ENCODE assay signal across 1 cellular context in genomic region chr2:72255540-72255939, GRCh38.
TF ChIP-seq lines count a peak whose summit lies in the region.

No MANE protein-coding gene starts in this region.

TF ChIP-seq in liver, 16 proteins besides CTCF, POLR2A, EP300 and RAD21 (continued from another document):
- no peak for TF ChIP-seq REST (IDR thresholded peaks at IDR 0.05)
- no peak for TF ChIP-seq GABPA (IDR thresholded peaks at IDR 0.05 in 1 of 2, conservative IDR thresholded peaks at IDR 0.05 in 1 of 2)
- TF ChIP-seq, protein P1, sequence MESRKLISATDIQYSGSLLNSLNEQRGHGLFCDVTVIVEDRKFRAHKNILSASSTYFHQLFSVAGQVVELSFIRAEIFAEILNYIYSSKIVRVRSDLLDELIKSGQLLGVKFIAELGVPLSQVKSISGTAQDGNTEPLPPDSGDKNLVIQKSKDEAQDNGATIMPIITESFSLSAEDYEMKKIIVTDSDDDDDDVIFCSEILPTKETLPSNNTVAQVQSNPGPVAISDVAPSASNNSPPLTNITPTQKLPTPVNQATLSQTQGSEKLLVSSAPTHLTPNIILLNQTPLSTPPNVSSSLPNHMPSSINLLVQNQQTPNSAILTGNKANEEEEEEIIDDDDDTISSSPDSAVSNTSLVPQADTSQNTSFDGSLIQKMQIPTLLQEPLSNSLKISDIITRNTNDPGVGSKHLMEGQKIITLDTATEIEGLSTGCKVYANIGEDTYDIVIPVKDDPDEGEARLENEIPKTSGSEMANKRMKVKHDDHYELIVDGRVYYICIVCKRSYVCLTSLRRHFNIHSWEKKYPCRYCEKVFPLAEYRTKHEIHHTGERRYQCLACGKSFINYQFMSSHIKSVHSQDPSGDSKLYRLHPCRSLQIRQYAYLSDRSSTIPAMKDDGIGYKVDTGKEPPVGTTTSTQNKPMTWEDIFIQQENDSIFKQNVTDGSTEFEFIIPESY (IDR thresholded peaks at IDR 0.05): no peak
- TF ChIP-seq MAX (IDR thresholded peaks at IDR 0.05): no peak
- no peak for TF ChIP-seq FOXA2 (IDR thresholded peaks at IDR 0.05)
